Comparison of ENCODE assay signal across 1 cellular context in the genomic region with DNA sequence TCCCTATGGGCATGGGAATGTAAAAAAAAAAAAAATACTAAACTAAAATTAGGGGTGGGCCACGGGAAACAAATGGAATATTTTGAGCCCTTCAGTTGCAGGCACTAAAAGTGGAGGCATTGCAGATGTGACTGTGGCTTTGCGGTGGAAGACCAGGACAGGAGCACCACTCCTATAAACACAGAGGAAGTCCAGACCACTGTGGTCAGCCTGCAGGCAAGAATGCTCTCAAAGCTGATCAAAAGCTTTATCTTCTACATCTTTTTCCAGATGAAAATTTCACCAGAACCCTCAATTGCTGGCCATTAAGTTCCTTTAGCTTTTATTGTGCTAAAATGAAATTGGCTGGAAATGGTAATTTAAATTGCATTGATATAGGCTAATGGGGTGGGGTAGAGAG.
A peak's percentile ranks its signal among the peaks of the same experiment; 100 is the strongest.
TF ChIP-seq lines count a peak whose summit lies in the region.

No MANE protein-coding gene starts in this region.

TF ChIP-seq in SK-N-SH treated with all-trans-retinoic acid at 6 μM for 48 hours, 23 proteins besides CTCF, POLR2A, EP300 and RAD21 (continued from another document):
- TF ChIP-seq TSHZ2 (CRISPR knock-in tag; IDR thresholded peaks at IDR 0.05) (peak; percentile 86), ISL1 (CRISPR knock-in tag; IDR thresholded peaks at IDR 0.05) (no peak), RARB (CRISPR knock-in tag; IDR thresholded peaks at IDR 0.05) (no peak), CREB5 (CRISPR knock-in tag; IDR thresholded peaks at IDR 0.05; ENCODE audit: low read depth) (no peak), OSR1 (CRISPR knock-in tag; IDR thresholded peaks at IDR 0.05) (no peak), SNAI2 (CRISPR knock-in tag; IDR thresholded peaks at IDR 0.05) (no peak), ESRRG (CRISPR knock-in tag; IDR thresholded peaks at IDR 0.05) (no peak), ZFP30 (CRISPR knock-in tag; IDR thresholded peaks at IDR 0.05) (no peak)
